ENCODE assay signal across 15 cellular contexts in genomic region chr15:80834906-80835305, GRCh38. TPM values are rescaled to one million over a fixed set of nuclear protein-coding genes. Genes with fewer than 3 reads are reported as not detected.
DNase-seq lines count a peak whose midpoint lies in the region; ATAC-seq and TF ChIP-seq lines count a peak whose summit lies in the region.
"Had no signal": no experiment of that assay in that cellular context is flagged by ENCODE, and none has a peak within 500 bp of the region (broad histone marks: within the 10 kb centered on the region; RNA-seq: fewer than 3 reads in every experiment).

No MANE protein-coding gene starts in this region.

- H3K23ac ChIP-seq in H9 (ENCODE audit: insufficient read length, low read depth, low read length): no peak overlapping the region

- no peaks in the 10 kb centered on the region for H3K27me3 ChIP-seq in H9 (ENCODE audit: insufficient read depth, low read length)

- H2BK12ac ChIP-seq in H9 (ENCODE audit: insufficient read length, low read depth, low read length): no peak overlapping the region

- no peak overlapping the region for H4K8ac ChIP-seq in H9 (replicated peaks; ENCODE audit: insufficient read length, low read depth, low read length)

- peaks cover 13% of the 10 kb centered on the region for H3K4me1 ChIP-seq in H9 (ENCODE audit: insufficient read depth, low read length)

- no peak overlapping the region for H3K4me3 Mint-ChIP-seq in H9

- no CpG with 5 or more reads among the region's 1 CpG for WGBS in H9 (ENCODE audit: extremely low coverage, insufficient read length, low lambda C conversion rate)

- H3K9me3 ChIP-seq in H9 (ENCODE audit: control insufficient read depth, low read depth, low read length): no peaks in the 10 kb centered on the region

- no peaks in the 10 kb centered on the region for H4K20me1 ChIP-seq in H9 (ENCODE audit: control insufficient read depth, insufficient read depth, insufficient read length)

- H3K23me2 ChIP-seq in H9 (ENCODE audit: insufficient read length, low read depth, low read length, poor library complexity, severe bottlenecking): no peaks in the 10 kb centered on the region

- no peak overlapping the region for H3K9ac ChIP-seq in H9 (ENCODE audit: extremely low read depth, insufficient read length, low read length)

- H3K18ac ChIP-seq in H9 (ENCODE audit: insufficient read length, low read depth, low read length): no peak overlapping the region

- no peak overlapping the region for H3K14ac ChIP-seq in H9 (ENCODE audit: insufficient read depth, low read length)

- no peak overlapping the region for H3K4me2 ChIP-seq in H9 (ENCODE audit: insufficient read depth, insufficient read length, low read length)

- no peaks in the 10 kb centered on the region for H3K9me3 Mint-ChIP-seq in H9

- no peak overlapping the region for H2BK15ac ChIP-seq in H9 (ENCODE audit: low read depth, low read length)

- H2BK20ac ChIP-seq in H9 (ENCODE audit: low read depth, low read length, poor library complexity, severe bottlenecking): no peak overlapping the region

- H4K91ac ChIP-seq in H9 (ENCODE audit: insufficient read length, low read depth, low read length): no peak overlapping the region

- TF ChIP-seq CTCF in H9 (conservative IDR thresholded peaks at IDR 0.05): no peak

- no peak overlapping the region for H2AK5ac ChIP-seq in H9 (ENCODE audit: insufficient read length, low read length)

- no peak overlapping the region for H4K5ac ChIP-seq in H9 (ENCODE audit: insufficient read length, low read depth, low read length)

- no peak overlapping the region for H2AFZ ChIP-seq in H9 (ENCODE audit: low read length)

- ATAC-seq in GM21367 (IDR thresholded peaks at IDR 0.05; ENCODE audit: unreplicated experiment): no peak
- no peak for ATAC-seq in HG02623 (IDR thresholded peaks at IDR 0.05; ENCODE audit: unreplicated experiment)

- H3K4me1 Mint-ChIP-seq in H9: peaks cover 40 to 49% of the 10 kb centered on the region in 2 experiments

- H3K79me1 ChIP-seq in H9 (ENCODE audit: insufficient read depth, low read depth, low read length, poor library complexity, severe bottlenecking): no peaks in the 10 kb centered on the region

- no peak overlapping the region for H2BK5ac ChIP-seq in H9 (ENCODE audit: insufficient read length, low read length)

- no peak overlapping the region for H2BK120ac ChIP-seq in H9 (ENCODE audit: low read depth, low read length, poor library complexity, severe bottlenecking)

- intact Hi-C loops in posterior vena cava (cut with DNase I): loop anchor here in 1 of 2 donors (5.0 kb wide), 1 partner anchor 1258 kb away; no protein-coding TSS in a partner anchor

- H3K27ac Mint-ChIP-seq in H9: peak overlapping the region in 2 of 3 experiments; percentile 77 to 85; a peak in 2 of 7 replicates

- DNase-seq in H9 (no peak), dedifferentiated amniotic fluid mesenchymal stem cell (ENCODE audit: extremely low spot score) (peak; percentile 76), midbrain (lab: John Stamatoyannopoulos, UW) (peak; percentile 6), HuH-7 (ENCODE audit: low spot score) (no peak), posterior vena cava (ENCODE audit: low spot score) (no peak)
- DNase-seq: COR-L47, DMS153, KG1, NCI-H1092 treated with DMSO at 0.1 percent for 48 hours, NCI-H1694 treated with DMSO at 0.1 percent for 48 hours, NCI-H345 had no signal

- no peaks in the 10 kb centered on the region; a peak in 2 of 7 replicates for H3K36me3 Mint-ChIP-seq in H9 (ENCODE audit: insufficient read depth in 1 of 3, low read depth in 3 of 3)

- no peaks in the 10 kb centered on the region for H3K79me2 ChIP-seq in H9 (ENCODE audit: insufficient read depth, low read length)

- H3K4ac ChIP-seq in H9 (ENCODE audit: low read depth, low read length): no peak overlapping the region

- no peak overlapping the region for H3K56ac ChIP-seq in H9 (ENCODE audit: insufficient read length, low read depth, low read length)

- H3K27ac ChIP-seq in H9 (ENCODE audit: insufficient read length, low read depth, low read length): no peak overlapping the region
- H3K27ac ChIP-seq: C4-2B, HL-60 had no signal

- H3K27me3 Mint-ChIP-seq in H9 (ENCODE audit: low read depth): peaks cover 6% of the 10 kb centered on the region

- no peak overlapping the region for H3T11ph ChIP-seq in H9 (ENCODE audit: low read length)

RNA-seq across cellular contexts. Expression of gene CEMIP, which starts 55.7 kb away (rescaled TPM):
- total RNA-seq in H9 (2021) (0.09 and 0.26 TPM in 2 replicates), posterior vena cava (under 1 TPM; 0.14 to 0.62 TPM)

Comparison
In these comparisons a context has a peak if more than half of its experiments do, and no peak if none do; other contexts are left out.
1. DNase-seq: peak in dedifferentiated amniotic fluid mesenchymal stem cell (single experiment) and midbrain (single experiment); none in H9 (single experiment), HuH-7 (single experiment) and posterior vena cava (single experiment).